In genomic region chr2:200382883-200383282, GRCh38 we compare ENCODE assay signal across 12 cellular contexts.
DNase-seq lines count a peak whose midpoint lies in the region; ATAC-seq, FAIRE-seq and TF ChIP-seq lines count a peak whose summit lies in the region.
"Had no signal": no experiment of that assay in that cellular context is flagged by ENCODE, and none has a peak within 500 bp of the region (broad histone marks: within the 10 kb centered on the region; RNA-seq: fewer than 3 reads in every experiment).

No MANE protein-coding gene starts in this region.

- no peak overlapping the region for H2AFZ ChIP-seq in endothelial cell of umbilical vein (ENCODE audit: low read depth, low read length)

- no peaks in the 10 kb centered on the region for H3K9me3 ChIP-seq in endothelial cell of umbilical vein (replicated peaks; ENCODE audit: control insufficient read depth, insufficient read depth, low read length)
- no peaks in the 10 kb centered on the region for H3K9me3 ChIP-seq in psoas muscle
- H3K9me3 ChIP-seq: sigmoid colon had no signal

- peaks cover 41% of the 10 kb centered on the region for H3K4me1 ChIP-seq in endothelial cell of umbilical vein (ENCODE audit: control insufficient read depth, extremely low read depth, insufficient read depth, low read length)
- H3K4me1 ChIP-seq in psoas muscle = peaks cover 28% of the 10 kb centered on the region

- FAIRE-seq in endothelial cell of umbilical vein (lab: Jason Lieb, UNC) = no peak

- H3K4me3 ChIP-seq in endothelial cell of umbilical vein (replicated peaks in 1 of 3; ENCODE audit: insufficient read depth in 1 of 3, low read depth in 1 of 3, low read length in 3 of 3) (no peak overlapping the region), psoas muscle (peak overlapping the region; percentile 45), foreskin fibroblast (ENCODE audit: low read depth in 1 of 2, low read length in 2 of 2) (no peak overlapping the region)

- no peaks in the 10 kb centered on the region for H3K27me3 Mint-ChIP-seq in activated CD4-positive, alpha-beta memory T cell treated with anti-CD3 and anti-CD28 coated beads, Interleukin-2, amount 10 ng/mL, durations not matched to agents 7 days and 5 days
- no peaks in the 10 kb centered on the region for H3K27me3 Mint-ChIP-seq in activated CD4-positive, alpha-beta memory T cell treated with anti-CD3 and anti-CD28 coated beads for 36 hours

- dilution Hi-C loops in endothelial cell of umbilical vein (cut with MboI; ENCODE audit: extremely low pct_ligation_motif_present, low sequenced_read_pairs) = no loop called here

- H3K4me3 Mint-ChIP-seq in activated CD4-positive, alpha-beta memory T cell treated with anti-CD3 and anti-CD28 coated beads, Interleukin-2, amount 10 ng/mL, durations not matched to agents 7 days and 5 days = no peak overlapping the region
- H3K4me3 Mint-ChIP-seq in activated CD4-positive, alpha-beta memory T cell treated with anti-CD3 and anti-CD28 coated beads for 36 hours = no peak overlapping the region

- no peak overlapping the region for H3K9ac ChIP-seq in endothelial cell of umbilical vein (replicated peaks; ENCODE audit: extremely low read depth, insufficient read depth, low read length)

- no peak for ATAC-seq in psoas muscle
- no peak for ATAC-seq in GM18867 (IDR thresholded peaks at IDR 0.05; ENCODE audit: unreplicated experiment)
- ATAC-seq: left ventricle myocardium superior had no signal

- H3K27ac ChIP-seq in endothelial cell of umbilical vein (ENCODE audit: insufficient read depth, low read depth, low read length) (no peak overlapping the region), psoas muscle (no peak overlapping the region)

- H3K27me3 ChIP-seq in endothelial cell of umbilical vein (ENCODE audit: control insufficient read depth in 2 of 2, insufficient read depth in 2 of 2, low read length in 2 of 2) (no peaks in the 10 kb centered on the region), psoas muscle (ENCODE audit: insufficient read depth in 3 of 3, low read length in 2 of 3) (no peaks in the 10 kb centered on the region)
- H3K27me3 ChIP-seq: sigmoid colon had no signal

- CTCF ChIA-PET in activated CD4-positive, alpha-beta memory T cell treated with anti-CD3 and anti-CD28 coated beads, Interleukin-2, amount 10 ng/mL, durations not matched to agents 7 days and 5 days (lab: Charles Lee) = interaction anchor here (0.7 kb wide), 1 partner anchor 9 kb away, joined by 3 read pairs; no protein-coding TSS in a partner anchor
- CTCF ChIA-PET in activated CD4-positive, alpha-beta memory T cell treated with anti-CD3 and anti-CD28 coated beads for 36 hours (lab: Charles Lee) = no interaction called here
- CTCF ChIA-PET in endothelial cell of umbilical vein (lab: Charles Lee) = interaction anchor here (1.4 kb wide), 1 partner anchor 14 kb away, joined by 7 read pairs; no protein-coding TSS in a partner anchor

- H3K79me2 ChIP-seq in endothelial cell of umbilical vein (ENCODE audit: control insufficient read depth, insufficient read depth, low read length) = peaks cover 35% of the 10 kb centered on the region

- H3K36me3 ChIP-seq in endothelial cell of umbilical vein (ENCODE audit: control insufficient read depth in 2 of 2, extremely low read depth in 1 of 2, insufficient read depth in 2 of 2, low read length in 2 of 2) (no peaks in the 10 kb centered on the region), psoas muscle (ENCODE audit: insufficient read depth in 1 of 2, low read depth in 1 of 2) (no peaks in the 10 kb centered on the region)
- H3K36me3 ChIP-seq: sigmoid colon had no signal

- POLR2A ChIA-PET in activated CD4-positive, alpha-beta memory T cell treated with anti-CD3 and anti-CD28 coated beads, Interleukin-2, amount 10 ng/mL, durations not matched to agents 7 days and 5 days (lab: Charles Lee) = interaction anchor here (0.9 to 2.4 kb wide), 4 partner anchors 9 to 85 kb away, joined by 3 to 25 read pairs (median 4); partner anchors contain the start of gene SPATS2L
- POLR2A ChIA-PET in activated CD4-positive, alpha-beta memory T cell treated with anti-CD3 and anti-CD28 coated beads for 36 hours (lab: Charles Lee) = interaction anchor here (0.7 kb wide), 1 partner anchor 23 kb away, joined by 3 read pairs; no protein-coding TSS in a partner anchor
- POLR2A ChIA-PET in endothelial cell of umbilical vein (lab: Charles Lee) = no interaction called here

- intact Hi-C loops in activated CD4-positive, alpha-beta memory T cell treated with anti-CD3 and anti-CD28 coated beads for 36 hours (cut with micrococcal nuclease) = loop anchor here (1.0 kb wide), 1 partner anchor 9 kb away; no protein-coding TSS in a partner anchor
- intact Hi-C loops in endothelial cell of umbilical vein (cut with micrococcal nuclease) = loop anchor here (2.0 kb wide), 1 partner anchor 14 kb away; no protein-coding TSS in a partner anchor
- intact Hi-C loops in psoas muscle (cut with DNase I) = no loop called here

- no peak for TF ChIP-seq POLR2A in endothelial cell of umbilical vein (IDR thresholded peaks at IDR 0.05; ENCODE audit: low read depth, low read length)

- H3K36me3 Mint-ChIP-seq in activated CD4-positive, alpha-beta memory T cell treated with anti-CD3 and anti-CD28 coated beads, Interleukin-2, amount 10 ng/mL, durations not matched to agents 7 days and 5 days (ENCODE audit: low read depth) = peaks cover 26% of the 10 kb centered on the region
- H3K36me3 Mint-ChIP-seq in activated CD4-positive, alpha-beta memory T cell treated with anti-CD3 and anti-CD28 coated beads for 36 hours = no peaks in the 10 kb centered on the region

- peak overlapping the region; percentile 95 for H3K4me2 ChIP-seq in endothelial cell of umbilical vein (ENCODE audit: insufficient read depth, low read length)

- peak overlapping the region; percentile 50 for H3K27ac Mint-ChIP-seq in activated CD4-positive, alpha-beta memory T cell treated with anti-CD3 and anti-CD28 coated beads, Interleukin-2, amount 10 ng/mL, durations not matched to agents 7 days and 5 days
- H3K27ac Mint-ChIP-seq in activated CD4-positive, alpha-beta memory T cell treated with anti-CD3 and anti-CD28 coated beads for 36 hours = no peak overlapping the region

- H3K4me1 Mint-ChIP-seq in activated CD4-positive, alpha-beta memory T cell treated with anti-CD3 and anti-CD28 coated beads, Interleukin-2, amount 10 ng/mL, durations not matched to agents 7 days and 5 days = peaks cover 59% of the 10 kb centered on the region
- peaks cover 19% of the 10 kb centered on the region for H3K4me1 Mint-ChIP-seq in activated CD4-positive, alpha-beta memory T cell treated with anti-CD3 and anti-CD28 coated beads for 36 hours (ENCODE audit: low read depth)

- WGBS in psoas muscle, 3 donors = 64 to 78% (median 74%) methylated on average over 6 of the region's 6 CpGs

- H4K20me1 ChIP-seq in endothelial cell of umbilical vein (replicated peaks; ENCODE audit: control insufficient read depth, extremely low read depth, insufficient read depth, low read length) = no peaks in the 10 kb centered on the region

- no peak for TF ChIP-seq CTCF in endothelial cell of umbilical vein (IDR thresholded peaks at IDR 0.05; ENCODE audit: extremely low read depth in 1 of 2, insufficient read depth in 1 of 2, low read depth in 1 of 2, low read length in 2 of 2)
- TF ChIP-seq CTCF in psoas muscle (IDR thresholded peaks at IDR 0.05) = no peak
- no peak for TF ChIP-seq CTCF in foreskin fibroblast (IDR thresholded peaks at IDR 0.05; ENCODE audit: low read depth, low read length)

- H3K9me1 ChIP-seq in endothelial cell of umbilical vein (replicated peaks; ENCODE audit: control insufficient read depth, extremely low read depth, insufficient read depth, low read length) = no peaks in the 10 kb centered on the region

- BruUV-seq in endothelial cell of umbilical vein (replicated peaks; lab: Mats Ljungman, UMichigan) = no TSS peak

- DNase-seq in activated CD4-positive, alpha-beta memory T cell treated with anti-CD3 and anti-CD28 coated beads, Interleukin-2, amount 10 ng/mL, durations not matched to agents 7 days and 5 days = no peak
- no peak for DNase-seq in activated CD4-positive, alpha-beta memory T cell treated with anti-CD3 and anti-CD28 coated beads for 36 hours
- DNase-seq in M059J (ENCODE audit: low read depth) = peak; percentile 27
- DNase-seq in endothelial cell of umbilical vein (ENCODE audit: low read depth, low spot score) = no peak
- no peak for DNase-seq in psoas muscle
- no peak for DNase-seq in ecto neural progenitor cell (ENCODE audit: low spot score)
- no peak for DNase-seq in foreskin fibroblast
- DNase-seq: left ventricle myocardium superior, NCI-H1092 treated with DMSO at 0.1 percent for 48 hours, NCI-H2227 treated with DMSO at 0.1 percent for 48 hours, sigmoid colon had no signal

- H3K9me3 Mint-ChIP-seq in activated CD4-positive, alpha-beta memory T cell treated with anti-CD3 and anti-CD28 coated beads, Interleukin-2, amount 10 ng/mL, durations not matched to agents 7 days and 5 days = peaks cover 2% of the 10 kb centered on the region
- no peaks in the 10 kb centered on the region for H3K9me3 Mint-ChIP-seq in activated CD4-positive, alpha-beta memory T cell treated with anti-CD3 and anti-CD28 coated beads for 36 hours

TF ChIP-seq in endothelial cell of umbilical vein, 7 proteins besides CTCF, POLR2A, EP300 and RAD21:
- TF ChIP-seq JUN (IDR thresholded peaks at IDR 0.05; ENCODE audit: borderline replicate concordance, insufficient read depth, insufficient read length, low read depth) = no peak
- no peak for TF ChIP-seq GATA2 (IDR thresholded peaks at IDR 0.05; ENCODE audit: insufficient read depth, insufficient read length, low read depth, low read length)
- TF ChIP-seq, protein P1, sequence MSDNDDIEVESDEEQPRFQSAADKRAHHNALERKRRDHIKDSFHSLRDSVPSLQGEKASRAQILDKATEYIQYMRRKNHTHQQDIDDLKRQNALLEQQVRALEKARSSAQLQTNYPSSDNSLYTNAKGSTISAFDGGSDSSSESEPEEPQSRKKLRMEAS (IDR thresholded peaks at IDR 0.05; ENCODE audit: insufficient read depth, insufficient read length) = no peak
- no peak for TF ChIP-seq MYC (IDR thresholded peaks at IDR 0.05; ENCODE audit: low read depth, low read length)
- no peak for TF ChIP-seq FOS (IDR thresholded peaks at IDR 0.05; ENCODE audit: borderline replicate concordance, insufficient read depth, low read length)
- TF ChIP-seq POLR2AphosphoS5 (IDR thresholded peaks at IDR 0.05; ENCODE audit: insufficient read depth, low read depth, low read length) = no peak
- TF ChIP-seq EZH2 (IDR thresholded peaks at IDR 0.05; ENCODE audit: borderline replicate concordance, low read depth, low read length, severe bottlenecking) = no peak

Comparison
In these comparisons a context has a peak if more than half of its experiments do, and no peak if none do; other contexts are left out.
1. intact Hi-C loops: an anchor here in activated CD4-positive, alpha-beta memory T cell treated with anti-CD3 and anti-CD28 coated beads for 36 hours (1.0 kb wide) and endothelial cell of umbilical vein (2.0 kb wide); none called in psoas muscle.